1 cellular context compared by ENCODE assay signal in the genomic region with DNA sequence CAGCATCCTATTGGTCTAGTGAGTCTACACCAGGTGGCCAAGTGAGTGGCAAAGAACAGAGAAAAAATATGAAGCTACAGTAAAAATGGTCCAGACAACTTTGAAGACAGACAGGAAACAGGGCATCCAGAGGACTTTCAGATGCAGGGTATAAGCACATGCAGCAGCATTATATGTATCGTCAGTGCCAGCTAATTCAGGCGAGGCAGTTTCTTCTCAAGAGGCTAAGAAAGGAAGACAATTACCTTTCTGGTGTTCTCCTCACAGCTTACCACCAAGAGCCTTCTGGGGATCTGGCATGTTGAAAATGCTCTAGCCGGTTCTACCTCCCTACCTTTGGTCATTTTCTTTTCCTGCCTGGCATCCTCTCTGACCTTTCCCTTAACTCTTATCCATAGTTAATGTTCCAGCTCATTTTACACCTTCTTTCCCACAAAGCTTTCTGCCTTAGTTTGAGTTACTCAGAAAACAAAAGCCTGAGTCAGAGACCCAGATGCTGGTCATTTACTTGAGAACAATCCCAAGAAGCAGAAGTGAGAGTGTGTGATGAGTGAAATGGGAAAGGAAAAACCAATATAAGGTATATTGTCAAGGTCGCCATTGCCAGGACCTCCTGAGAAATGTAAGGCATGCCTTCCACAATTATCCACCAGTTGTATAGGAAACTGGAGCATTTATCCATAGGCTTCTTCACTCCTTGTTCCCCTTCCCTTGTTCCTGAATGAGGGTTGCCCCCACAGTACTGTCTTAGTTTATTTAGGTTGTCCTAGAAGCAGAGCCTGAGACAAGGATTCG.
A peak's percentile ranks its signal among the peaks of the same experiment; 100 is the strongest.
TF ChIP-seq lines count a peak whose summit lies in the region.

No MANE protein-coding gene starts in this region.

TF ChIP-seq in GM12878, 131 proteins besides CTCF, POLR2A, EP300 and RAD21 (continued from another document):
- TF ChIP-seq BCL3 (IDR thresholded peaks at IDR 0.05; ENCODE audit: borderline replicate concordance, insufficient read depth, low read depth, low read length, poor library complexity, severe bottlenecking) (peak; percentile 54), YY1 (IDR thresholded peaks at IDR 0.05; ENCODE audit: low read depth, low read length) (peak; percentile 59; the same call in 1 of the 2 replicates), SUZ12 (IDR thresholded peaks at IDR 0.05; ENCODE audit: unreplicated experiment) (no peak), ZNF207 (IDR thresholded peaks at IDR 0.05; ENCODE audit: borderline replicate concordance) (no peak), NR2F1 (conservative IDR thresholded peaks at IDR 0.05) (peak; percentile 60; the same call in 1 of the 2 replicates), NFIC (IDR thresholded peaks at IDR 0.05; ENCODE audit: low read depth, low read length) (peak; percentile 77), TCF3 (IDR thresholded peaks at IDR 0.05; ENCODE audit: borderline replicate concordance, insufficient read depth, low read depth, low read length) (no peak), ETV6 (conservative IDR thresholded peaks at IDR 0.05 in 1 of 2, IDR thresholded peaks at IDR 0.05 in 1 of 2; ENCODE audit: borderline replicate concordance in 1 of 2, low read depth in 1 of 2) (peak in 1 of 2 experiments; percentile 31; a peak in 1 of 4 replicates), SMAD1 (IDR thresholded peaks at IDR 0.05; ENCODE audit: low read depth, partially characterized antibody) (no peak), MEF2B (IDR thresholded peaks at IDR 0.05; ENCODE audit: partially characterized antibody, poor library complexity, severe bottlenecking) (no peak), YBX1 (IDR thresholded peaks at IDR 0.05) (no peak), CREM (IDR thresholded peaks at IDR 0.05; ENCODE audit: low read depth) (no peak), MXI1 (IDR thresholded peaks at IDR 0.05; ENCODE audit: low read depth, low read length) (no peak), E2F8 (IDR thresholded peaks at IDR 0.05; ENCODE audit: low read depth, partially characterized antibody) (no peak), ZNF687 (IDR thresholded peaks at IDR 0.05) (no peak)
